1 cellular context compared by ENCODE assay signal in genomic region chr1:38859561-38860463, GRCh38.
TF ChIP-seq lines count a peak whose summit lies in the region.

Gene RRAGC, minus strand, starts transcription at chr1:38859772. Its CDS starts 126 bp downstream, at chr1:38859646.

TF ChIP-seq in K562, 482 proteins besides CTCF, POLR2A, EP300 and RAD21 (continued from another document and continues in another):
- TF ChIP-seq ZNF318 (IDR thresholded peaks at IDR 0.05; ENCODE audit: borderline replicate concordance in 1 of 2, low read depth in 1 of 2) (peak in 1 of 2 experiments; percentile 67; a peak in 2 of 4 replicates), SAFB (IDR thresholded peaks at IDR 0.05; ENCODE audit: borderline replicate concordance, low read depth, low read length) (no peak; the same call in 1 of the 2 replicates), E2F3 (CRISPR knock-in tag; IDR thresholded peaks at IDR 0.05) (peak; percentile 69; the same call in 1 of the 2 replicates), ZNF224 (CRISPR knock-in tag; IDR thresholded peaks at IDR 0.05) (peak; percentile 79; the same call in 1 of the 2 replicates), ZBTB34 (CRISPR knock-in tag; IDR thresholded peaks at IDR 0.05) (no peak), ATF3 (IDR thresholded peaks at IDR 0.05) (peak; percentile 66), ATF3 (CRISPR knock-in tag; conservative IDR thresholded peaks at IDR 0.05) (no peak), SMARCA4 (IDR thresholded peaks at IDR 0.05) (no peak), SMAD3 (CRISPR knock-in tag; conservative IDR thresholded peaks at IDR 0.05) (0 out of 2 replicates have a peak, but pooled peaks have one; percentile 72), ZBTB17 (CRISPR knock-in tag; IDR thresholded peaks at IDR 0.05) (peak; percentile 61), STAG1 (CRISPR knock-in tag; IDR thresholded peaks at IDR 0.05; ENCODE audit: borderline replicate concordance) (no peak), ZNF583 (CRISPR knock-in tag; IDR thresholded peaks at IDR 0.05) (peak; percentile 73; the same call in 1 of the 2 replicates), ZNF766 (CRISPR knock-in tag; conservative IDR thresholded peaks at IDR 0.05) (no peak), ZZZ3 (IDR thresholded peaks at IDR 0.05) (no peak), ETS2 (tag; IDR thresholded peaks at IDR 0.05; ENCODE audit: borderline replicate concordance, poor library complexity, severe bottlenecking) (no peak), USF2 (CRISPR knock-in tag; IDR thresholded peaks at IDR 0.05) (peak; percentile 100), NR4A1 (CRISPR knock-in tag; IDR thresholded peaks at IDR 0.05) (peak; percentile 93; the same call in 1 of the 2 replicates), NR4A1 (tag; IDR thresholded peaks at IDR 0.05) (no peak), NBN (IDR thresholded peaks at IDR 0.05; ENCODE audit: low read depth) (0 out of 2 replicates have a peak, but pooled peaks have one; percentile 21), ARID3B (CRISPR knock-in tag; IDR thresholded peaks at IDR 0.05; ENCODE audit: borderline replicate concordance) (0 out of 2 replicates have a peak, but pooled peaks have one; percentile 76), ZNF57 (CRISPR knock-in tag; IDR thresholded peaks at IDR 0.05) (no peak; the same call in 1 of the 2 replicates), KDM4B (IDR thresholded peaks at IDR 0.05; ENCODE audit: borderline replicate concordance in 2 of 2, low read depth in 1 of 2) (peak in 1 of 2 experiments; percentile 85; a peak in 2 of 4 replicates), SIN3A (IDR thresholded peaks at IDR 0.05; ENCODE audit: borderline replicate concordance in 2 of 2, control insufficient read depth in 1 of 2, low read depth in 2 of 2, low read length in 2 of 2) (peak in 1 of 2 experiments; percentile 95; a peak in 3 of 4 replicates), SMC3 (conservative IDR thresholded peaks at IDR 0.05; ENCODE audit: insufficient read depth, low read depth, low read length) (no peak), HDAC6 (IDR thresholded peaks at IDR 0.05; ENCODE audit: low read depth, low read length) (no peak), NFIX (CRISPR knock-in tag; IDR thresholded peaks at IDR 0.05; ENCODE audit: low read depth) (peak; percentile 21; the same call in 1 of the 2 replicates), SMAD4 (CRISPR knock-in tag; conservative IDR thresholded peaks at IDR 0.05) (peak; percentile 94), HIVEP1 (CRISPR knock-in tag; IDR thresholded peaks at IDR 0.05) (peak; percentile 39; the same call in 1 of the 2 replicates), BCOR (IDR thresholded peaks at IDR 0.05) (peak; percentile 54; the same call in 1 of the 2 replicates), ZNF592 (IDR thresholded peaks at IDR 0.05) (no peak), FOXM1 (IDR thresholded peaks at IDR 0.05; ENCODE audit: low read depth) (no peak), FOXM1 (CRISPR knock-in tag; IDR thresholded peaks at IDR 0.05; ENCODE audit: low read depth) (0 out of 2 replicates have a peak, but pooled peaks have one; percentile 51), NFYB (IDR thresholded peaks at IDR 0.05; ENCODE audit: extremely low read depth, insufficient read length) (peak; percentile 77), ZFX (CRISPR knock-in tag; IDR thresholded peaks at IDR 0.05) (peak; percentile 84), ZNF197 (CRISPR knock-in tag; IDR thresholded peaks at IDR 0.05; ENCODE audit: low read depth) (peak; percentile 33; the same call in 1 of the 2 replicates), SIRT6 (IDR thresholded peaks at IDR 0.05; ENCODE audit: low read depth, low read length) (no peak), HES1 (IDR thresholded peaks at IDR 0.05; ENCODE audit: low read depth) (peak; percentile 35; the same call in 1 of the 2 replicates), PCBP1 (IDR thresholded peaks at IDR 0.05; ENCODE audit: low read depth, low read length, poor library complexity, severe bottlenecking) (peak; percentile 40), PKNOX1 (IDR thresholded peaks at IDR 0.05) (peak; percentile 99), THRB (CRISPR knock-in tag; conservative IDR thresholded peaks at IDR 0.05) (no peak)
